7 cellular contexts compared by ENCODE assay signal in genomic region chr7:130490888-130491771, GRCh38. TPM values are rescaled to one million over a fixed set of nuclear protein-coding genes. Genes with fewer than 3 reads are reported as not detected.
DNase-seq lines count a peak whose midpoint lies in the region; ATAC-seq and TF ChIP-seq lines count a peak whose summit lies in the region.

No MANE protein-coding gene starts in this region.

- DNase-seq in effector CD8-positive, alpha-beta T cell (lab: John Stamatoyannopoulos, UW): peak; percentile 31
- DNase-seq in mesenchymal stem cell (peak; percentile 77), suprapubic skin (ENCODE audit: low spot score in 2 of 2) (no peak), amniotic stem cell (lab: John Stamatoyannopoulos, UW) (no peak)

- H3K4me3 Mint-ChIP-seq in T-helper 1 cell treated with Interleukin-12 subunit alpha and Interleukin-12 subunit beta and Interleukin-4 antibody, amounts not matched to agents 30 μg/mL and 1 μg/mL, for 36 hours: peak overlapping the region; percentile 57

- peak overlapping the region; percentile 64 to 85 for H2BK12ac ChIP-seq in mesenchymal stem cell (ENCODE audit: low read length in 2 of 2)

- peak overlapping the region; percentile 86 for H2BK15ac ChIP-seq in mesenchymal stem cell (ENCODE audit: low read depth, poor library complexity, severe bottlenecking)

- peak overlapping the region; percentile 49 to 98 for H3K18ac ChIP-seq in mesenchymal stem cell (ENCODE audit: low read depth in 1 of 2, low read length in 2 of 2)

- no peaks in the 10 kb centered on the region for H3K79me1 ChIP-seq in mesenchymal stem cell (replicated peaks; ENCODE audit: low read length, poor library complexity, severe bottlenecking)

- TF ChIP-seq EP300 in suprapubic skin (IDR thresholded peaks at IDR 0.05): no peak

- H3K23ac ChIP-seq in mesenchymal stem cell (ENCODE audit: low read length in 2 of 2): no peak overlapping the region

- H3K9me3 ChIP-seq in mesenchymal stem cell (ENCODE audit: control insufficient read depth, low read length): no peaks in the 10 kb centered on the region
- no peaks in the 10 kb centered on the region for H3K9me3 ChIP-seq in suprapubic skin

- H4K91ac ChIP-seq in mesenchymal stem cell (ENCODE audit: low read length): peak overlapping the region; percentile 93

- no peak for TF ChIP-seq POLR2A in suprapubic skin (IDR thresholded peaks at IDR 0.05)

- peaks cover 75% of the 10 kb centered on the region for H3K27me3 Mint-ChIP-seq in T-helper 1 cell treated with Interleukin-12 subunit alpha and Interleukin-12 subunit beta and Interleukin-4 antibody, amounts not matched to agents 30 μg/mL and 1 μg/mL, for 36 hours (ENCODE audit: low read depth)

- H3K4ac ChIP-seq in mesenchymal stem cell (ENCODE audit: low read depth in 1 of 2, low read length in 2 of 2): peak overlapping the region; percentile 73 to 80

- H3K27me3 ChIP-seq in mesenchymal stem cell (ENCODE audit: control insufficient read depth in 1 of 2, insufficient read depth in 1 of 2, low read length in 2 of 2): peaks cover 0 to 21% of the 10 kb centered on the region in 2 experiments
- no peaks in the 10 kb centered on the region for H3K27me3 ChIP-seq in suprapubic skin

- peak overlapping the region; percentile 14 for H2AFZ ChIP-seq in mesenchymal stem cell (ENCODE audit: low read depth, low read length)

- peak overlapping the region in 1 of 2 experiments; percentile 9 for H3K14ac ChIP-seq in mesenchymal stem cell (ENCODE audit: low read length in 2 of 2)

- peak overlapping the region; percentile 75 for H3K9ac ChIP-seq in mesenchymal stem cell (ENCODE audit: low read length)

- H4K8ac ChIP-seq in mesenchymal stem cell (ENCODE audit: low read length): peak overlapping the region; percentile 70

- 51% methylated on average over 58 of the region's 61 CpGs for WGBS in mesenchymal stem cell
- 64% methylated on average over 38 of the region's 61 CpGs for whole genome bisulfite sequencing in suprapubic skin

- no peak overlapping the region for H3K27ac Mint-ChIP-seq in T-helper 1 cell treated with Interleukin-12 subunit alpha and Interleukin-12 subunit beta and Interleukin-4 antibody, amounts not matched to agents 30 μg/mL and 1 μg/mL, for 36 hours

- H2BK5ac ChIP-seq in mesenchymal stem cell (ENCODE audit: low read depth, low read length, poor library complexity, severe bottlenecking): peak overlapping the region; percentile 90

- H3K4me3 ChIP-seq in mesenchymal stem cell (ENCODE audit: insufficient read depth in 1 of 2, low read depth in 1 of 2, low read length in 2 of 2): peak overlapping the region; percentile 68 to 79
- H3K4me3 ChIP-seq in suprapubic skin: peak overlapping the region; percentile 53

- peak; percentile 63 for TF ChIP-seq CTCF in GM12873 (IDR thresholded peaks at IDR 0.05; ENCODE audit: insufficient read depth, low read depth, low read length, missing control alignments)
- peak; percentile 30 to 74 for TF ChIP-seq CTCF in suprapubic skin (IDR thresholded peaks at IDR 0.05)

- H3K36me3 ChIP-seq in mesenchymal stem cell (ENCODE audit: control insufficient read depth in 1 of 2, insufficient read depth in 2 of 2, low read depth in 1 of 2, low read length in 2 of 2) (peaks cover 0 to 14% of the 10 kb centered on the region in 2 experiments), suprapubic skin (no peaks in the 10 kb centered on the region)

- peak overlapping the region; percentile 78 for H3K4me2 ChIP-seq in mesenchymal stem cell (ENCODE audit: low read length, poor library complexity, severe bottlenecking)

- H3K9me3 Mint-ChIP-seq in T-helper 1 cell treated with Interleukin-12 subunit alpha and Interleukin-12 subunit beta and Interleukin-4 antibody, amounts not matched to agents 30 μg/mL and 1 μg/mL, for 36 hours: peaks cover 7% of the 10 kb centered on the region

- H3K4me1 ChIP-seq in mesenchymal stem cell (ENCODE audit: control insufficient read depth, insufficient read depth, low read depth, low read length) (peaks cover 16% of the 10 kb centered on the region), suprapubic skin (peaks cover 18% of the 10 kb centered on the region)

- H3K27ac ChIP-seq in mesenchymal stem cell (ENCODE audit: low read length, poor library complexity, severe bottlenecking) (peak overlapping the region; percentile 84), suprapubic skin (no peak overlapping the region)

- H2BK120ac ChIP-seq in mesenchymal stem cell (ENCODE audit: low read depth, low read length): peak overlapping the region; percentile 87

- H3K36me3 Mint-ChIP-seq in T-helper 1 cell treated with Interleukin-12 subunit alpha and Interleukin-12 subunit beta and Interleukin-4 antibody, amounts not matched to agents 30 μg/mL and 1 μg/mL, for 36 hours (ENCODE audit: low read depth): no peaks in the 10 kb centered on the region

- peak overlapping the region; percentile 58 for H2AK5ac ChIP-seq in mesenchymal stem cell (ENCODE audit: low read length, severe bottlenecking)

- H3K4me1 Mint-ChIP-seq in T-helper 1 cell treated with Interleukin-12 subunit alpha and Interleukin-12 subunit beta and Interleukin-4 antibody, amounts not matched to agents 30 μg/mL and 1 μg/mL, for 36 hours (ENCODE audit: low read depth): peaks cover 17% of the 10 kb centered on the region

- ATAC-seq in GM21447 (IDR thresholded peaks at IDR 0.05; ENCODE audit: unreplicated experiment): no peak

RNA-seq across cellular contexts. Expression of gene MEST, which starts 0.8 kb away (rescaled TPM):
- polyA plus RNA-seq in mesenchymal stem cell (2013, experiment 1 of 2): 614 TPM
- polyA plus RNA-seq in mesenchymal stem cell (2013, experiment 2 of 2): 634 TPM
- total RNA-seq in suprapubic skin: 10 to 100 TPM in 3 of 4 donors, 1 to 10 TPM in 1; 7.5 to 17.5 (median 12.4) TPM

RNA-seq across cellular contexts. Expression of gene CEP41, which starts 50.3 kb away (rescaled TPM):
- 15.1 TPM for polyA plus RNA-seq in mesenchymal stem cell (2013, experiment 1 of 2)
- polyA plus RNA-seq in mesenchymal stem cell (2013, experiment 2 of 2): 17.7 TPM
- 1 to 10 TPM; 1.1 to 4.6 (median 4.2) TPM for total RNA-seq in suprapubic skin

Comparison
In these comparisons a context has a peak if more than half of its experiments do, and no peak if none do; other contexts are left out.
1. DNase-seq: peak in effector CD8-positive, alpha-beta T cell (single experiment) and mesenchymal stem cell (single experiment); none in suprapubic skin (0 of 2) and amniotic stem cell (single experiment).